3 cellular contexts compared by ENCODE assay signal in the genomic region with DNA sequence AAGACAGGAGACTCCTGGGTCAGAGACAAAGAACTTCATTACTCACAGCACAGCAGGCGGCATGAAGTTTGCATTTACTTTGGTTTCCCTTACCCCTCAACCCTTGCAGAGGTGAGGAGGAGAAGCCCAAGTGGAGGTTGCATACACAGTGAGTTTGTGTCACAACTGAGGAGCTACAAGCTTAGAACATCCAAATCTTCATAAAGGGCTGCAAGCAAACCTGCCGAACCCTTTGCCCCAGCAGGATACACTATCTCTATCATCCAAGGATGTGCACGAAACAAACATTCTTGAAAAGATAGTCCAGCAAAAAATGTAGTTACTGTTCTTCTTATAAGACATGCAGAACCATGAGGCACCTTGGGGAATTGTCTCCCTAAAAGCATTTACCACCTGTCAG.
"Had no signal": no experiment of that assay in that cellular context is flagged by ENCODE, and none has a peak within 500 bp of the region (broad histone marks: within the 10 kb centered on the region; RNA-seq: fewer than 3 reads in every experiment).

No MANE protein-coding gene starts in this region.

- DNase-seq: GDM1, GF-D8 had no signal

- H3K4me3 ChIP-seq: GM12878 had no signal
